In genomic region chr14:32938719-32939253, GRCh38 we compare ENCODE assay signal across 8 cellular contexts. TPM values are rescaled to one million over a fixed set of nuclear protein-coding genes. Genes with fewer than 3 reads are reported as not detected.
DNase-seq lines count a peak whose midpoint lies in the region; ATAC-seq and TF ChIP-seq lines count a peak whose summit lies in the region.

NPAS3 (plus strand) TSS chr14:32938879.

- no peak for TF ChIP-seq POLR2A in adrenal gland (IDR thresholded peaks at IDR 0.05)

- peaks cover 6% of the 10 kb centered on the region for H4K20me1 ChIP-seq in smooth muscle cell (ENCODE audit: low read depth)

- H3K4me3 Mint-ChIP-seq in Calu3 (ENCODE audit: low read depth, unreplicated experiment): peak within 1 kb of the TSS; percentile 76
- peak within 1 kb of the TSS; percentile 91 for H3K4me3 Mint-ChIP-seq in HFFc6

- no TSS peak for BruUV-seq in Calu3 (replicated peaks; lab: Mats Ljungman, UMichigan)

- peak within 1 kb of the TSS; percentile 73 for H2AFZ ChIP-seq in smooth muscle cell (ENCODE audit: low read depth)

- H3K36me3 Mint-ChIP-seq in Calu3 (ENCODE audit: insufficient read depth, unreplicated experiment): peaks cover 16% of the 10 kb centered on the region
- no peaks in the 10 kb centered on the region for H3K36me3 Mint-ChIP-seq in HFFc6 (ENCODE audit: low read depth)

- DNase-seq in Calu3: no peak
- DNase-seq in HFFc6: no peak
- DNase-seq in adrenal gland: peak in 3 of 7 donors; percentile 20 to 33 (median 31)
- DNase-seq in smooth muscle cell (lab: John Stamatoyannopoulos, UW; ENCODE audit: unreplicated experiment): no peak
- DNase-seq in stimulated activated CD4-positive, alpha-beta T cell treated with anti-CD3 and anti-CD28 coated beads, Interleukin-4, amount 100 ng/mL, for 24 hours: no peak
- no peak for DNase-seq in NCI-H1694 treated with DMSO at 0.1 percent for 48 hours (lab: John Stamatoyannopoulos, UW)

- TF ChIP-seq CTCF in Calu3 (IDR thresholded peaks at IDR 0.05; ENCODE audit: unreplicated experiment) (no peak), HFFc6 (IDR thresholded peaks at IDR 0.05) (no peak), adrenal gland (IDR thresholded peaks at IDR 0.05) (no peak), smooth muscle cell (IDR thresholded peaks at IDR 0.05; ENCODE audit: borderline replicate concordance, insufficient read depth, poor library complexity, severe bottlenecking) (no peak)

- H3K9me3 Mint-ChIP-seq in Calu3 (ENCODE audit: low read depth, unreplicated experiment): no peaks in the 10 kb centered on the region
- no peaks in the 10 kb centered on the region for H3K9me3 Mint-ChIP-seq in HFFc6

- peak within 1 kb of the TSS; percentile 89 for H3K4me2 ChIP-seq in smooth muscle cell

- H3K36me3 ChIP-seq in adrenal gland (replicated peaks in 1 of 2): no peaks in the 10 kb centered on the region
- H3K36me3 ChIP-seq in iPS-18a (ENCODE audit: control insufficient read depth, low read depth, low read length): no peaks in the 10 kb centered on the region
- H3K36me3 ChIP-seq in smooth muscle cell (ENCODE audit: low read depth): no peaks in the 10 kb centered on the region

- H3K9ac ChIP-seq in iPS-18a (ENCODE audit: low read length) (peak within 1 kb of the TSS; percentile 17), smooth muscle cell (ENCODE audit: low read depth) (peak within 1 kb of the TSS; percentile 88)

- peaks cover 20% of the 10 kb centered on the region for H3K27me3 ChIP-seq in adrenal gland
- H3K27me3 ChIP-seq in iPS-18a (ENCODE audit: control insufficient read depth, insufficient read depth, low read length): peaks cover 54% of the 10 kb centered on the region
- H3K27me3 ChIP-seq in smooth muscle cell (ENCODE audit: low read depth): peaks cover 63% of the 10 kb centered on the region

- 0 to 1% (median 0%) methylated on average over 3 to 76 of the region's 92 CpGs for WGBS in adrenal gland, 4 donors
- WGBS in smooth muscle cell (ENCODE audit: low lambda C conversion rate): 1% methylated on average over 37 of the region's 92 CpGs

- peaks cover 14% of the 10 kb centered on the region for H3K4me1 Mint-ChIP-seq in Calu3 (ENCODE audit: low read depth, unreplicated experiment)
- peaks cover 16% of the 10 kb centered on the region for H3K4me1 Mint-ChIP-seq in HFFc6 (ENCODE audit: low read depth)

- H3K27ac ChIP-seq in adrenal gland (peak within 1 kb of the TSS; percentile 64 to 94 (median 81)), iPS-18a (ENCODE audit: low read length) (no peak within 1 kb of the TSS), smooth muscle cell (ENCODE audit: low read depth) (peak within 1 kb of the TSS; percentile 85)

- H3K4me1 ChIP-seq in adrenal gland (replicated peaks in 1 of 2) (peaks cover 13 to 15% of the 10 kb centered on the region in 2 donors), iPS-18a (ENCODE audit: control insufficient read depth, low read depth, low read length) (peaks cover 30% of the 10 kb centered on the region), smooth muscle cell (ENCODE audit: low read depth) (peaks cover 20% of the 10 kb centered on the region)

- CTCF ChIA-PET in Calu3 (lab: Charles Lee): no interaction called here

- H3F3A ChIP-seq in smooth muscle cell (ENCODE audit: low read depth): peaks cover 6% of the 10 kb centered on the region

- H3K4me3 ChIP-seq in adrenal gland: peak within 1 kb of the TSS; percentile 32 to 86 (median 66)
- peak within 1 kb of the TSS; percentile 87 for H3K4me3 ChIP-seq in iPS-18a (ENCODE audit: low read length)
- H3K4me3 ChIP-seq in smooth muscle cell: peak within 1 kb of the TSS; percentile 82

- H3K27ac Mint-ChIP-seq in Calu3 (ENCODE audit: unreplicated experiment) (peak within 1 kb of the TSS; percentile 74), HFFc6 (peak within 1 kb of the TSS; percentile 48)

- H3K79me2 ChIP-seq in smooth muscle cell (ENCODE audit: low read depth): no peaks in the 10 kb centered on the region

- ATAC-seq in HG03108 (IDR thresholded peaks at IDR 0.05; ENCODE audit: unreplicated experiment): no peak

- H3K27me3 Mint-ChIP-seq in Calu3 (ENCODE audit: unreplicated experiment) (peaks cover 92% of the 10 kb centered on the region), HFFc6 (ENCODE audit: insufficient read depth) (peaks cover 49% of the 10 kb centered on the region)

- no peaks in the 10 kb centered on the region for H3K9me3 ChIP-seq in adrenal gland (replicated peaks in 1 of 3)
- H3K9me3 ChIP-seq in iPS-18a (ENCODE audit: control insufficient read depth, low read depth, low read length): no peaks in the 10 kb centered on the region
- no peaks in the 10 kb centered on the region for H3K9me3 ChIP-seq in smooth muscle cell (replicated peaks; ENCODE audit: low read depth)

- intact Hi-C loops in Calu3 (cut with micrococcal nuclease; ENCODE audit: unreplicated experiment) (no loop called here), adrenal gland (cut with DNase I) (loop anchor here in 1 of 2 donors (10.0 kb wide), 1 partner anchor 214 kb away; no protein-coding TSS in a partner anchor)

RNA-seq across cellular contexts. Expression of gene NPAS3, which starts in this region (rescaled TPM):
- total RNA-seq in Calu3 (2022): not detected in 2 replicates
- total RNA-seq in HFFc6 (2021; fragmentation: NEBNext Ultra II Directional; extraction: Animal tissue kit (Norgen Biotek cat#: 25700)): not detected
- 1 to 10 TPM in 7 of 8 donors, under 1 TPM in 1; 0.36 to 7.5 (median 2.5) TPM for total RNA-seq in adrenal gland
- polyA plus RNA-seq in adrenal gland: 1 to 10 TPM in 1 of 3 donors, under 1 TPM in 2; 0.88 to 1.4 (median 0.98) TPM
- 1.2 and 2.0 TPM in 2 replicates for total RNA-seq in smooth muscle cell
- 0.19 and 0.79 TPM in 2 replicates for polyA plus RNA-seq in smooth muscle cell
